Comparison of ENCODE assay signal across 13 cellular contexts in genomic region chr11:80515097-80515496, GRCh38.
"Had no signal": no experiment of that assay in that cellular context is flagged by ENCODE, and none has a peak within 500 bp of the region (broad histone marks: within the 10 kb centered on the region; RNA-seq: fewer than 3 reads in every experiment).

No MANE protein-coding gene starts in this region.

- H3K4me1 ChIP-seq: foreskin keratinocyte, right atrium auricular region, tibial nerve had no signal

- H3K27ac ChIP-seq: cardiac muscle cell, foreskin keratinocyte, right atrium auricular region, tibial nerve had no signal

- H3K27me3 Mint-ChIP-seq: naive thymus-derived CD8-positive, alpha-beta T cell had no signal

- H3K36me3 ChIP-seq: cardiac muscle cell, right atrium auricular region, tibial nerve had no signal

- H3K4me3 ChIP-seq: cardiac muscle cell, mucosa of descending colon, right atrium auricular region, tibial nerve had no signal

- H3K4me1 Mint-ChIP-seq: naive thymus-derived CD8-positive, alpha-beta T cell had no signal

- H3K36me3 Mint-ChIP-seq: naive thymus-derived CD8-positive, alpha-beta T cell had no signal

- H3K27ac Mint-ChIP-seq: activated CD8-positive, alpha-beta T cell treated with anti-CD3 and anti-CD28 coated beads, Interleukin-2, amount 10 ng/mL, durations not matched to agents 7 days and 5 days; activated naive CD4-positive, alpha-beta T cell treated with anti-CD3 and anti-CD28 coated beads for 36 hours; activated T-helper 1 cell treated with anti-CD3 and anti-CD28 coated beads, Interleukin-12 subunit alpha, Interleukin-12 subunit beta, Interleukin-2, Interleukin-4 antibody, amounts not matched to agents 30 ng/mL and 10 ng/mL and 1 ng/mL, durations not matched to agents 14 hours and 24 hours and 36 hours; naive thymus-derived CD8-positive, alpha-beta T cell had no signal

- H3K9me3 ChIP-seq: mucosa of descending colon had no signal

- H3K27me3 ChIP-seq: cardiac muscle cell, foreskin keratinocyte, right atrium auricular region, tibial nerve had no signal

- H3K4me3 Mint-ChIP-seq: activated CD8-positive, alpha-beta T cell treated with anti-CD3 and anti-CD28 coated beads, Interleukin-2, amount 10 ng/mL, durations not matched to agents 7 days and 5 days; activated naive CD4-positive, alpha-beta T cell treated with anti-CD3 and anti-CD28 coated beads for 36 hours; activated T-helper 1 cell treated with anti-CD3 and anti-CD28 coated beads, Interleukin-12 subunit alpha, Interleukin-12 subunit beta, Interleukin-2, Interleukin-4 antibody, amounts not matched to agents 30 ng/mL and 10 ng/mL and 1 ng/mL, durations not matched to agents 14 hours and 24 hours and 36 hours; naive thymus-derived CD8-positive, alpha-beta T cell had no signal

- DNase-seq: activated CD8-positive, alpha-beta T cell treated with anti-CD3 and anti-CD28 coated beads, Interleukin-2, amount 10 ng/mL, durations not matched to agents 7 days and 5 days; activated naive CD4-positive, alpha-beta T cell treated with anti-CD3 and anti-CD28 coated beads for 36 hours; foreskin keratinocyte; left colon; mammary epithelial cell; mucosa of descending colon; naive thymus-derived CD8-positive, alpha-beta T cell; small intestine; T1000 had no signal

- ATAC-seq: activated CD8-positive, alpha-beta T cell treated with anti-CD3 and anti-CD28 coated beads, Interleukin-2, amount 10 ng/mL, durations not matched to agents 7 days and 5 days; foreskin keratinocyte; left colon; mucosa of descending colon; naive thymus-derived CD8-positive, alpha-beta T cell had no signal
